27 cellular contexts compared by ENCODE assay signal in genomic region chr5:95638632-95639031, GRCh38. TPM values are rescaled to one million over a fixed set of nuclear protein-coding genes. Genes with fewer than 3 reads are reported as not detected.
"Had no signal": no experiment of that assay in that cellular context is flagged by ENCODE, and none has a peak within 500 bp of the region (broad histone marks: within the 10 kb centered on the region; RNA-seq: fewer than 3 reads in every experiment).

No MANE protein-coding gene starts in this region.

- H3K4me1 ChIP-seq: left ventricle myocardium inferior, neural progenitor cell, thyroid gland had no signal

- H3K9ac ChIP-seq: neural progenitor cell had no signal

- ATAC-seq: activated CD8-positive, alpha-beta T cell treated with anti-CD3 and anti-CD28 coated beads for 36 hours; activated T-cell treated with anti-CD3 and anti-CD28 coated beads, Interleukin-2, amount 50 U/mL, for 4 hours; activated T-helper 17 cell treated with anti-CD3 and anti-CD28 coated beads, Interleukin-2, amount 50 U/mL, for 72 hours; effector memory CD8-positive, alpha-beta T cell; gastrocnemius medialis; natural killer cell; right cardiac atrium; stimulated activated naive B cell treated with anti-CD40 and anti-IgM and Interleukin-4, amounts not matched to agents 10 μg/mL and 1 μg/mL and 100 μg/mL, for 72 hours had no signal

- H3K4me3 ChIP-seq: gastrocnemius medialis, left ventricle myocardium inferior, lung, neural progenitor cell, stomach, thyroid gland had no signal

- H3K9me3 ChIP-seq: gastrocnemius medialis, left ventricle myocardium inferior, stomach, thyroid gland had no signal

- H3K9me3 Mint-ChIP-seq: activated CD8-positive, alpha-beta T cell treated with anti-CD3 and anti-CD28 coated beads for 36 hours; activated T-cell treated with anti-CD3 and anti-CD28 coated beads, Interleukin-2, amount 50 U/mL, for 4 hours; activated T-helper 17 cell treated with anti-CD3 and anti-CD28 coated beads, Interleukin-2, amount 50 U/mL, for 72 hours; effector memory CD8-positive, alpha-beta T cell; natural killer cell; neural progenitor cell; stimulated activated naive B cell treated with anti-CD40 and anti-IgM and Interleukin-4, amounts not matched to agents 10 μg/mL and 1 μg/mL and 100 μg/mL, for 72 hours had no signal

- H3K4me2 ChIP-seq: neural progenitor cell had no signal

- DNase-seq: activated B cell treated with CpG ODN at 0.5 μM for 24 hours; activated CD4-positive, alpha-beta T cell treated with anti-CD3 and anti-CD28 coated beads, Interleukin-2, amount 50 U/mL, for 1 hour; activated CD8-positive, alpha-beta T cell treated with anti-CD3 and anti-CD28 coated beads for 36 hours; activated gamma-delta T cell treated with Interleukin-2 at 50 U/mL for 16 hours; activated naive CD4-positive, alpha-beta T cell treated with anti-CD3 and anti-CD28 coated beads, Interleukin-2, amount 50 U/mL, for 16 hours; activated T-cell treated with anti-CD3 and anti-CD28 coated beads, Interleukin-2, amount 50 U/mL, for 4 hours; amygdala; caudate nucleus; cortex of kidney; effector memory CD8-positive, alpha-beta T cell; erythroblast; gastrocnemius medialis; glutamatergic neuron; left ventricle myocardium inferior; mesendoderm; natural killer cell; occipital lobe; right cardiac atrium; stimulated activated CD4-positive, alpha-beta T cell treated with anti-CD3 and anti-CD28 coated beads, Interleukin-15, amount 100 ng/mL, for 24 hours; stimulated activated CD4-positive, alpha-beta T cell treated with anti-CD3 and anti-CD28 coated beads, Interleukin-2, amount 100 ng/mL, for 24 hours; stimulated activated naive B cell treated with anti-CD40 and anti-IgM and Interleukin-4, amounts not matched to agents 10 μg/mL and 1 μg/mL and 100 μg/mL, for 72 hours; stomach; thyroid gland had no signal

- H3K27ac ChIP-seq: gastrocnemius medialis, left ventricle myocardium inferior, neural progenitor cell, thyroid gland had no signal

- H3K36me3 Mint-ChIP-seq: natural killer cell; neural progenitor cell; stimulated activated naive B cell treated with anti-CD40 and anti-IgM and Interleukin-4, amounts not matched to agents 10 μg/mL and 1 μg/mL and 100 μg/mL, for 72 hours had no signal

- H3K4me1 Mint-ChIP-seq: activated B cell treated with CpG ODN at 0.5 μM for 24 hours; activated T-helper 17 cell treated with anti-CD3 and anti-CD28 coated beads, Interleukin-2, amount 50 U/mL, for 72 hours; natural killer cell; neural progenitor cell had no signal

- H3K27ac Mint-ChIP-seq: activated B cell treated with CpG ODN at 0.5 μM for 24 hours; activated CD8-positive, alpha-beta T cell treated with anti-CD3 and anti-CD28 coated beads for 36 hours; activated T-helper 17 cell treated with anti-CD3 and anti-CD28 coated beads, Interleukin-2, amount 50 U/mL, for 72 hours; effector memory CD8-positive, alpha-beta T cell; natural killer cell; neural progenitor cell; stimulated activated naive B cell treated with anti-CD40 and anti-IgM and Interleukin-4, amounts not matched to agents 10 μg/mL and 1 μg/mL and 100 μg/mL, for 72 hours had no signal

- H3K4me3 Mint-ChIP-seq: activated B cell treated with CpG ODN at 0.5 μM for 24 hours; activated CD8-positive, alpha-beta T cell treated with anti-CD3 and anti-CD28 coated beads for 36 hours; activated T-cell treated with anti-CD3 and anti-CD28 coated beads, Interleukin-2, amount 50 U/mL, for 4 hours; activated T-helper 17 cell treated with anti-CD3 and anti-CD28 coated beads, Interleukin-2, amount 50 U/mL, for 72 hours; effector memory CD8-positive, alpha-beta T cell; natural killer cell; neural progenitor cell; stimulated activated naive B cell treated with anti-CD40 and anti-IgM and Interleukin-4, amounts not matched to agents 10 μg/mL and 1 μg/mL and 100 μg/mL, for 72 hours had no signal

- H3K27me3 ChIP-seq: gastrocnemius medialis, neural progenitor cell, stomach, thyroid gland had no signal

- H3K36me3 ChIP-seq: gastrocnemius medialis, left ventricle myocardium inferior, neural progenitor cell, stomach, thyroid gland had no signal

RNA-seq across cellular contexts. Expression of gene GPR150, which starts 18.7 kb away (rescaled TPM):
- total RNA-seq: occipital lobe had no signal

RNA-seq across cellular contexts. Expression of gene SPATA9, which starts 44.2 kb away (rescaled TPM):
- total RNA-seq: activated B cell treated with CpG ODN at 0.5 μM for 24 hours; activated CD8-positive, alpha-beta T cell treated with anti-CD3 and anti-CD28 coated beads for 36 hours; activated T-cell treated with anti-CD3 and anti-CD28 coated beads, Interleukin-2, amount 50 U/mL, for 4 hours; activated T-helper 17 cell treated with anti-CD3 and anti-CD28 coated beads, Interleukin-2, amount 50 U/mL, for 72 hours; left ventricle myocardium inferior; mononuclear cell; thyroid gland had no signal
